Comparison of ENCODE assay signal across 8 cellular contexts in the genomic region with DNA sequence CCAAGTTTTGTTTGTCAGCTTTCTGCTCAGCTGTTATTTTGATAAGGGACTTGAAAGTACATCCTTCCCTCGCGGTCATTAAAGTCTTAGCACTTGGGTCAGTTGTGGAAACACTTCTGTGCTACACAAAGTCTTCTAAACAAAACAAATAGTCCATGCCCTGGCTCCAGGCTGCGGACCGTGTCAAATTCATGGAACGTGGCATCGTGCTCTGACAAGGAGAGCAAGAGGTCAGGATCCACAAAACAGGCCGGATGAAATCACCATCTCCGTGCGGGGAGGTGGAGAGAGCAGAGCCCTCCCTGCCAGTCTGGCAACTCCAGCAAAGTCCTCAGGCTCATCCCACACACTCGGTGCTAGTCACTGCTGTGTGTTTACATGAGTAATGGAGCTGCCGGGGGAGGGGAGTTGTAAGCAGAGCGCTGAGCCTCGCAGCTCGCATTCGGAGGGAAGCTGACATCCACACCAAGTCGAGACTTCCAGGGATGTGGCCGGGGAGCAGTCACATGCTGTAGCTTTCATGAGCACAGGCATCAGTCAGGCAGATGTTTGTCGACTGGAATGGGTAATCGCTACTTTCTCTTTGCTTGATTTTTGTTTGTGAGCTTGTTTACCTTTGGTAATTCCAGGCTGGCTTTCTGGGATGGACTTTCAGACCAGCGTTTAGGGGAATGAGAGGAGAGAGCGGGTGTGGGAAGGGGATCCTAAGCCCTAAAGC.
DNase-seq lines count a peak whose midpoint lies in the region; ATAC-seq and TF ChIP-seq lines count a peak whose summit lies in the region.

No MANE protein-coding gene starts in this region.

- POLR2A ChIA-PET in T-cell (lab: Charles Lee): interaction anchor here (0.6 to 3.1 kb wide), 12 partner anchors 10 to 191 kb away, joined by 3 to 25 read pairs (median 4); a partner anchor contains a TSS

- H3K27me3 Mint-ChIP-seq in T-cell: no peaks in the 10 kb centered on the region

- peak; percentile 91 to 96 for TF ChIP-seq POLR2A in uterus (IDR thresholded peaks at IDR 0.05)

- ATAC-seq in T-cell (replicated peaks in 1 of 4) (peak; percentile 17 to 52 (median 36)), psoas muscle (peak; percentile 78 to 91 (median 87))

- H3K36me3 ChIP-seq in right atrium auricular region: peaks cover 25% of the 10 kb centered on the region
- peaks cover 8 to 28% of the 10 kb centered on the region in 2 donors for H3K36me3 ChIP-seq in psoas muscle (ENCODE audit: insufficient read depth in 1 of 2, low read depth in 1 of 2)
- no peaks in the 10 kb centered on the region for H3K36me3 ChIP-seq in uterus

- H3K4me1 Mint-ChIP-seq in T-cell: peaks cover 97 to 99% (median 98%) of the 10 kb centered on the region in 3 donors

- H3K9me3 Mint-ChIP-seq in T-cell: no peaks in the 10 kb centered on the region

- H3K4me1 ChIP-seq in right atrium auricular region: peaks cover 0 to 75% of the 10 kb centered on the region in 2 donors
- peaks cover 35% of the 10 kb centered on the region for H3K4me1 ChIP-seq in psoas muscle
- H3K4me1 ChIP-seq in uterus: no peaks in the 10 kb centered on the region

- intact Hi-C loops in psoas muscle (cut with DNase I) (loop anchor here (2.0 to 10.0 kb wide), 4 partner anchors 14 to 146 kb away; no protein-coding TSS in a partner anchor), uterus (cut with DNase I; ENCODE audit: low total_unique reads) (no loop called here)

- peak overlapping the region; percentile 97 to 98 for H3K27ac ChIP-seq in right atrium auricular region
- peak overlapping the region; percentile 98 for H3K27ac ChIP-seq in psoas muscle
- peak overlapping the region; percentile 90 to 99 for H3K27ac ChIP-seq in uterus

- peaks cover 33% of the 10 kb centered on the region for H3K36me3 Mint-ChIP-seq in T-cell

- CTCF ChIA-PET in T-cell (lab: Charles Lee): interaction anchor here (0.8 to 3.7 kb wide), 10 partner anchors 10 to 216 kb away, joined by 3 to 50 read pairs (median 8); no protein-coding TSS in a partner anchor

- no peak for TF ChIP-seq CTCF in right atrium auricular region (IDR thresholded peaks at IDR 0.05)
- TF ChIP-seq CTCF in psoas muscle (IDR thresholded peaks at IDR 0.05): no peak
- no peak for TF ChIP-seq CTCF in uterus (IDR thresholded peaks at IDR 0.05)

- no peaks in the 10 kb centered on the region for H3K27me3 ChIP-seq in right atrium auricular region
- H3K27me3 ChIP-seq in psoas muscle (ENCODE audit: insufficient read depth in 3 of 3, low read length in 2 of 3): no peaks in the 10 kb centered on the region
- no peaks in the 10 kb centered on the region for H3K27me3 ChIP-seq in uterus

- peak overlapping the region; percentile 90 to 93 (median 91) for H3K4me3 Mint-ChIP-seq in T-cell

- H3K4me3 ChIP-seq in right atrium auricular region (peak overlapping the region; percentile 62 to 82), psoas muscle (peak overlapping the region; percentile 83), uterus (peak overlapping the region; percentile 66 to 77)

- H3K9me3 ChIP-seq in right atrium auricular region (no peaks in the 10 kb centered on the region), psoas muscle (no peaks in the 10 kb centered on the region), uterus (no peaks in the 10 kb centered on the region)

- DNase-seq in AG08395 (ENCODE audit: low spot score): peak; percentile 92
- DNase-seq in HK-2 (ENCODE audit: unreplicated experiment): peak; percentile 92
- DNase-seq in T-cell: peak; percentile 14 to 61 (median 45)
- peak; percentile 9 to 93 (median 80) for DNase-seq in anterior cingulate cortex (lab: John Stamatoyannopoulos, UW)
- peak; percentile 96 for DNase-seq in right atrium auricular region (ENCODE audit: low spot score)
- peak; percentile 89 to 96 for DNase-seq in psoas muscle
- DNase-seq in uterus: peak; percentile 91 to 97
- DNase-seq in NOMO-1 treated with DMSO at 0.1 percent for 48 hours (lab: John Stamatoyannopoulos, UW; ENCODE audit: unreplicated experiment): no peak

- H3K27ac Mint-ChIP-seq in T-cell: peak overlapping the region; percentile 99 to 100

- 3 to 8% (median 8%) methylated on average over 21 of the region's 21 CpGs for WGBS in psoas muscle, 3 donors
